In the genomic region with DNA sequence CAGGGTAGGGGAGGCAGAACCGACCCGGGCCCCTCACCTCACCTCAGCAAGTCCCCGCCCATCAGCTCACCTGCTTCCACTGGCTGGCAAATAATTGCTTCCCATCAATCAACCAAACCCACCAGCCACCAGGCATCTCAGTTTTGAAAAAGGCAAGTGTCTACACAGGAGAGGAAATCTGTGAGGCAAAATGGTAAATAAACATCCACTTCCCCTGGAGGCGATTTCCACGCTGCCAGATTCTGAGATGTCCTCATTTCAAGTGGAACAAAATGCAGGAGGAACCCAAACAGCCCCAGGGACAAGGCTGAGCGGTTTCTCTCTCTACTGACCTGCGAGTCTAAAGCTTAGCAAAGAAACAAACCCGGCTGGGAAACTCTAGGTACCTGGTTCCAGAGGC, we compare ENCODE assay signal across 17 cellular contexts.
DNase-seq lines count a peak whose midpoint lies in the region; FAIRE-seq and TF ChIP-seq lines count a peak whose summit lies in the region.
"Had no signal": no experiment of that assay in that cellular context is flagged by ENCODE, and none has a peak within 500 bp of the region (broad histone marks: within the 10 kb centered on the region; RNA-seq: fewer than 3 reads in every experiment).

No MANE protein-coding gene starts in this region.

- in situ Hi-C loops in T47D (cut with HindIII; ENCODE audit: low pct_unique_long_range_greater_than_20kb, low sequenced_read_pairs), result no loop called here

- H3K9ac ChIP-seq in adipocyte (ENCODE audit: low read length), result no peak overlapping the region
- no peak overlapping the region for H3K9ac ChIP-seq in kidney (ENCODE audit: low read length in 2 of 2)
- H3K9ac ChIP-seq: KMS-11 had no signal

- no peak overlapping the region for H3K4me3 ChIP-seq in adipocyte (ENCODE audit: low read length)
- H3K4me3 ChIP-seq in kidney (ENCODE audit: low read length in 2 of 2), result no peak overlapping the region
- H3K4me3 ChIP-seq: GM12878, HAP-1, SJSA1 had no signal

- peak; percentile 46 to 69 for DNase-seq in T47D (ENCODE audit: low read depth in 1 of 2, low spot score in 1 of 2)
- DNase-seq in MCF 10A (ENCODE audit: unreplicated experiment), result no peak
- peak; percentile 16 for DNase-seq in adipocyte (ENCODE audit: low read depth)
- peak in 1 of 2 experiments; percentile 24 for DNase-seq in mesothelial cell of epicardium (ENCODE audit: low spot score in 2 of 2, unreplicated experiment in 2 of 2)
- DNase-seq in Calu3, result no peak
- DNase-seq in kidney, result no peak
- no peak for DNase-seq in stimulated activated CD4-positive, alpha-beta T cell treated with anti-CD3 and anti-CD28 coated beads, Interleukin-2, amount 100 ng/mL, for 48 hours
- DNase-seq: CD4-positive, CD25-positive, alpha-beta regulatory T cell; DMS79; IMR-90; NCI-H1694 treated with DMSO at 0.1 percent for 48 hours; NCI-H2081 treated with DMSO at 0.1 percent for 48 hours; NCI-H69 had no signal

- no peaks in the 10 kb centered on the region for H3K27me3 ChIP-seq in adipocyte (replicated peaks; ENCODE audit: control insufficient read depth, insufficient read depth, low read length)
- H3K27me3 ChIP-seq: SJSA1 had no signal

- H3K36me3 ChIP-seq in adipocyte (ENCODE audit: control insufficient read depth, insufficient read depth, low read length, severe bottlenecking) (no peaks in the 10 kb centered on the region), kidney (ENCODE audit: control insufficient read depth in 1 of 2, insufficient read depth in 2 of 2, low read length in 2 of 2) (peaks cover 7 to 34% of the 10 kb centered on the region in 2 donors)
- H3K36me3 ChIP-seq: HAP-1, SJSA1 had no signal

- no peaks in the 10 kb centered on the region for H3K4me1 ChIP-seq in adipocyte (ENCODE audit: control insufficient read depth, insufficient read depth, low read length)
- H3K4me1 ChIP-seq in kidney (ENCODE audit: control insufficient read depth in 1 of 2, insufficient read depth in 1 of 2, low read depth in 1 of 2, low read length in 2 of 2), result no peaks in the 10 kb centered on the region
- H3K4me1 ChIP-seq: HAP-1 had no signal

- H3K36me3 Mint-ChIP-seq in MCF 10A (ENCODE audit: insufficient read depth, unreplicated experiment), result peaks cover 5% of the 10 kb centered on the region
- peaks cover 3% of the 10 kb centered on the region for H3K36me3 Mint-ChIP-seq in mesothelial cell of epicardium
- H3K36me3 Mint-ChIP-seq in Calu3 (ENCODE audit: insufficient read depth, unreplicated experiment), result no peaks in the 10 kb centered on the region

- CTCF ChIA-PET in MCF 10A (lab: Yijun Ruan, JAX) (interaction anchor here (0.5 kb wide), 1 partner anchor 17 kb away, joined by 4 read pairs; no protein-coding TSS in a partner anchor), Calu3 (lab: Charles Lee) (interaction anchor here (0.6 kb wide), 1 partner anchor 11 kb away, joined by 3 read pairs; no protein-coding TSS in a partner anchor)

- H3K27ac Mint-ChIP-seq in MCF 10A (ENCODE audit: low read depth, unreplicated experiment) (no peak overlapping the region), mesothelial cell of epicardium (peak overlapping the region; percentile 58), Calu3 (ENCODE audit: unreplicated experiment) (no peak overlapping the region)

- H3K9me3 ChIP-seq in adipocyte (ENCODE audit: control insufficient read depth, low read length), result no peaks in the 10 kb centered on the region
- H3K9me3 ChIP-seq in kidney (ENCODE audit: control insufficient read depth in 1 of 2, low read length in 2 of 2), result no peaks in the 10 kb centered on the region
- H3K9me3 ChIP-seq: HAP-1, SJSA1 had no signal

- no peaks in the 10 kb centered on the region for H3K27me3 Mint-ChIP-seq in MCF 10A (ENCODE audit: insufficient read depth, unreplicated experiment)
- no peaks in the 10 kb centered on the region for H3K27me3 Mint-ChIP-seq in mesothelial cell of epicardium (ENCODE audit: low read depth)
- no peaks in the 10 kb centered on the region for H3K27me3 Mint-ChIP-seq in Calu3 (ENCODE audit: unreplicated experiment)
- H3K27me3 Mint-ChIP-seq: CD4-positive, CD25-positive, alpha-beta regulatory T cell had no signal

- no peak overlapping the region for H3K27ac ChIP-seq in kidney (ENCODE audit: low read depth in 2 of 2, low read length in 2 of 2)
- H3K27ac ChIP-seq: KMS-11, SJSA1 had no signal

- H3K4me3 Mint-ChIP-seq in MCF 10A (ENCODE audit: unreplicated experiment) (no peak overlapping the region), mesothelial cell of epicardium (no peak overlapping the region), Calu3 (ENCODE audit: low read depth, unreplicated experiment) (no peak overlapping the region)
- H3K4me3 Mint-ChIP-seq: CD4-positive, CD25-positive, alpha-beta regulatory T cell had no signal

- no peak for TF ChIP-seq CTCF in MCF 10A (IDR thresholded peaks at IDR 0.05; ENCODE audit: unreplicated experiment)
- no peak for TF ChIP-seq CTCF in mesothelial cell of epicardium (IDR thresholded peaks at IDR 0.05; ENCODE audit: unreplicated experiment)
- TF ChIP-seq CTCF in Calu3 (IDR thresholded peaks at IDR 0.05; ENCODE audit: unreplicated experiment), result no peak
- TF ChIP-seq CTCF in kidney (IDR thresholded peaks at IDR 0.05; ENCODE audit: borderline replicate concordance, extremely low read depth, insufficient read depth), result no peak

- FAIRE-seq in kidney (lab: Jason Lieb, UNC), result no peak
- FAIRE-seq: GM12878 had no signal

- BruUV-seq in MCF 10A (replicated peaks; lab: Mats Ljungman, UMichigan) (no TSS peak), Calu3 (replicated peaks; lab: Mats Ljungman, UMichigan) (no TSS peak)

- H3K9me3 Mint-ChIP-seq in MCF 10A (ENCODE audit: unreplicated experiment), result no peaks in the 10 kb centered on the region
- peaks cover 2% of the 10 kb centered on the region for H3K9me3 Mint-ChIP-seq in mesothelial cell of epicardium
- no peaks in the 10 kb centered on the region for H3K9me3 Mint-ChIP-seq in Calu3 (ENCODE audit: low read depth, unreplicated experiment)
- H3K9me3 Mint-ChIP-seq: CD4-positive, CD25-positive, alpha-beta regulatory T cell had no signal

- POLR2A ChIA-PET in MCF 10A (lab: Yijun Ruan, JAX), result interaction anchor here (0.5 kb wide), 1 partner anchor 12 kb away, joined by 3 read pairs; no protein-coding TSS in a partner anchor

- intact Hi-C loops in MCF 10A (cut with micrococcal nuclease), result no loop called here
- intact Hi-C loops in Calu3 (cut with micrococcal nuclease; ENCODE audit: unreplicated experiment), result no loop called here
- intact Hi-C loops in kidney (cut with DNase I), result no loop called here

- H3K4me1 Mint-ChIP-seq in MCF 10A (ENCODE audit: insufficient read depth, unreplicated experiment) (peaks cover 5% of the 10 kb centered on the region), mesothelial cell of epicardium (peaks cover 76% of the 10 kb centered on the region), Calu3 (ENCODE audit: low read depth, unreplicated experiment) (no peaks in the 10 kb centered on the region)

Comparison
In these comparisons a context has a peak if more than half of its experiments do, and no peak if none do; other contexts are left out.
1. DNase-seq: peak in T47D (2 of 2) and adipocyte (single experiment); none in MCF 10A (single experiment), Calu3 (single experiment), kidney (single experiment) and stimulated activated CD4-positive, alpha-beta T cell treated with anti-CD3 and anti-CD28 coated beads, Interleukin-2, amount 100 ng/mL, for 48 hours (0 of 2).